ENCODE assay signal across 19 cellular contexts in the genomic region with DNA sequence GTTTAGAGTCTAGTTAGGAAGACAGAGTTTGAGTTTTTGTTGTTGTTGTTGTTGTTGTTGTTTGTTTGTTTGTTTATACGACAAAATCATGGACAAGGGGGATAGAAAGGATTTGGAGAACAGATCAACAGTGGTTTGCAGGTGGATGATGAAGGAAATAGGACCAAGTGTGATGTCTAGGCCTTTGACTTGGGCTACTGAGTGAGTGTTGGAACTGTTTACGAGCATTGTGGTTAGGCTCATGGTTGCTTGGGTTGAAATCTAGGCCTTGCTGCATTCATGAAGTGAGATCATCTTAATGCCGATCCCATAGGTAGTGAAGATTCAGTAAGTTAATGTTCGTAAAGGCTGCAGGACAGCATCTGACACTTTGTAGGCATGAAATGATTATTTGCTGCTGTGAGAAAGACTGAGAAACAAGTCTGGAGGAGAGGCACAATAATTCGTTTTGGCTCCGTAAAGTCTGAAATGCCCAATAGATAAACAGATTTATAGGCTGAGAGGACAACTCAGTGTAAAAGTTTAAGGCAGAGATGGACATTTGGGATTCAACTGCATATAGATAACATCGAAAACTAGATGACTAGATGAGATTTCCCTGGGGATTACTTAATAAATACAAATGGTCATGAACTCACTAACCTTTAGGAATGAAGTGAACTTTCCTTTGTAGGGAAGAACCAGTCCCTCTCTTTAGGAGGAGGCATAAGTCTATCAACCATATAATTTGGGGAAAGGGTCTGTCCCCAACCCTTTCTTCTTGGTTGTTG.
"Had no signal": no experiment of that assay in that cellular context is flagged by ENCODE, and none has a peak within 500 bp of the region (broad histone marks: within the 10 kb centered on the region; RNA-seq: fewer than 3 reads in every experiment).

No MANE protein-coding gene starts in this region.

- ATAC-seq: activated CD8-positive, alpha-beta T cell treated with anti-CD3 and anti-CD28 coated beads for 36 hours; gastroesophageal sphincter; natural killer cell; pancreas; right lobe of liver; stimulated activated naive B cell treated with anti-CD40 and anti-IgM and Interleukin-4, amounts not matched to agents 10 μg/mL and 1 μg/mL and 100 μg/mL, for 72 hours had no signal

- H3K9me3 ChIP-seq: ascending aorta, gastroesophageal sphincter, heart left ventricle, neutrophil, pancreas, right lobe of liver, spleen, thoracic aorta had no signal

- H3K27me3 ChIP-seq: ascending aorta, gastroesophageal sphincter, heart left ventricle, neutrophil, pancreas, right lobe of liver, spleen had no signal

- H3K36me3 ChIP-seq: ascending aorta, gastroesophageal sphincter, heart left ventricle, neutrophil, pancreas, right lobe of liver, spleen, thoracic aorta had no signal

- DNase-seq: activated CD4-positive, alpha-beta T cell treated with anti-CD3 and anti-CD28 coated beads, Interleukin-2, amount 10 ng/mL, durations not matched to agents 24 days and 14 days; activated CD8-positive, alpha-beta T cell treated with anti-CD3 and anti-CD28 coated beads for 36 hours; activated naive CD4-positive, alpha-beta T cell treated with anti-CD3 and anti-CD28 coated beads for 36 hours; activated T-cell treated with anti-CD3 and anti-CD28 coated beads, Interleukin-2, amount 50 U/mL, for 24 hours; cerebellar nuclear complex; cortex of kidney; heart left ventricle; immature natural killer cell; mesendoderm; natural killer cell; pancreas; right lobe of liver; spleen; stimulated activated naive B cell treated with anti-CD40 and anti-IgM and Interleukin-4, amounts not matched to agents 10 μg/mL and 1 μg/mL and 100 μg/mL, for 72 hours; T1000 had no signal

- H3K27ac ChIP-seq: ascending aorta, gastroesophageal sphincter, neutrophil, pancreas, right lobe of liver, spleen, thoracic aorta had no signal

- H3K4me3 ChIP-seq: ascending aorta, gastroesophageal sphincter, heart left ventricle, pancreas, right lobe of liver, spleen, thoracic aorta had no signal

- H3K4me1 ChIP-seq: right lobe of liver, spleen had no signal
